Comparison of ENCODE assay signal across 3 cellular contexts in genomic region chr20:39222102-39222501, GRCh38.
TF ChIP-seq lines count a peak whose summit lies in the region.

No MANE protein-coding gene starts in this region.

TF ChIP-seq in HepG2, 621 proteins besides CTCF, POLR2A, EP300 and RAD21:
- no peak for TF ChIP-seq ATF7 (IDR thresholded peaks at IDR 0.05)
- no peak for TF ChIP-seq ATF7 (CRISPR knock-in tag; IDR thresholded peaks at IDR 0.05)
- TF ChIP-seq CEBPB (IDR thresholded peaks at IDR 0.05; ENCODE audit: borderline replicate concordance, low read depth, low read length) = 0 out of 2 replicates have a peak, but pooled peaks have one; percentile 1
- TF ChIP-seq GATAD1 (CRISPR knock-in tag; IDR thresholded peaks at IDR 0.05) = no peak

TF ChIP-seq in H1, 55 proteins besides CTCF, POLR2A, EP300 and RAD21:
- TF ChIP-seq ASH2L (IDR thresholded peaks at IDR 0.05; ENCODE audit: low read length) = no peak
- no peak for TF ChIP-seq SAP30 (IDR thresholded peaks at IDR 0.05; ENCODE audit: insufficient read depth, insufficient replicate concordance, low read length)
- TF ChIP-seq CEBPB (IDR thresholded peaks at IDR 0.05; ENCODE audit: low read depth, low read length) = peak; percentile 85
- TF ChIP-seq CHD7 (IDR thresholded peaks at IDR 0.05; ENCODE audit: insufficient replicate concordance, low read length) = no peak

TF ChIP-seq in WTC11, 78 proteins besides CTCF, POLR2A, EP300 and RAD21:
- TF ChIP-seq HMGA2 (CRISPR knock-in tag; IDR thresholded peaks at IDR 0.05) (no peak), CREM (CRISPR knock-in tag; IDR thresholded peaks at IDR 0.05) (no peak), ZNF532 (CRISPR knock-in tag; IDR thresholded peaks at IDR 0.05; ENCODE audit: borderline replicate concordance) (no peak), RORB (CRISPR knock-in tag; IDR thresholded peaks at IDR 0.05) (no peak), USF1 (CRISPR knock-in tag; IDR thresholded peaks at IDR 0.05) (no peak), EMX1 (CRISPR knock-in tag; IDR thresholded peaks at IDR 0.05) (no peak), GRHL2 (CRISPR knock-in tag; IDR thresholded peaks at IDR 0.05; ENCODE audit: insufficient replicate concordance, severe bottlenecking) (no peak), TEAD4 (CRISPR knock-in tag; IDR thresholded peaks at IDR 0.05) (no peak), NFYB (CRISPR knock-in tag; conservative IDR thresholded peaks at IDR 0.05; ENCODE audit: low read depth) (no peak), ZNF423 (CRISPR knock-in tag; IDR thresholded peaks at IDR 0.05) (no peak), GABPB1 (CRISPR knock-in tag; IDR thresholded peaks at IDR 0.05) (no peak), TP53 (CRISPR knock-in tag; IDR thresholded peaks at IDR 0.05) (no peak)
- TF ChIP-seq, protein P1, sequence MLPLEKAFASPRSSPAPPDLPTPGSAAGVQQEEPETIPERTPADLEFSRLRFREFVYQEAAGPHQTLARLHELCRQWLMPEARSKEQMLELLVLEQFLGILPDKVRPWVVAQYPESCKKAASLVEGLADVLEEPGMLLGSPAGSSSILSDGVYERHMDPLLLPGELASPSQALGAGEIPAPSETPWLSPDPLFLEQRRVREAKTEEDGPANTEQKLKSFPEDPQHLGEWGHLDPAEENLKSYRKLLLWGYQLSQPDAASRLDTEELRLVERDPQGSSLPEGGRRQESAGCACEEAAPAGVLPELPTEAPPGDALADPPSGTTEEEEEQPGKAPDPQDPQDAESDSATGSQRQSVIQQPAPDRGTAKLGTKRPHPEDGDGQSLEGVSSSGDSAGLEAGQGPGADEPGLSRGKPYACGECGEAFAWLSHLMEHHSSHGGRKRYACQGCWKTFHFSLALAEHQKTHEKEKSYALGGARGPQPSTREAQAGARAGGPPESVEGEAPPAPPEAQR (CRISPR knock-in tag; IDR thresholded peaks at IDR 0.05) = no peak
- TF ChIP-seq, protein P2, sequence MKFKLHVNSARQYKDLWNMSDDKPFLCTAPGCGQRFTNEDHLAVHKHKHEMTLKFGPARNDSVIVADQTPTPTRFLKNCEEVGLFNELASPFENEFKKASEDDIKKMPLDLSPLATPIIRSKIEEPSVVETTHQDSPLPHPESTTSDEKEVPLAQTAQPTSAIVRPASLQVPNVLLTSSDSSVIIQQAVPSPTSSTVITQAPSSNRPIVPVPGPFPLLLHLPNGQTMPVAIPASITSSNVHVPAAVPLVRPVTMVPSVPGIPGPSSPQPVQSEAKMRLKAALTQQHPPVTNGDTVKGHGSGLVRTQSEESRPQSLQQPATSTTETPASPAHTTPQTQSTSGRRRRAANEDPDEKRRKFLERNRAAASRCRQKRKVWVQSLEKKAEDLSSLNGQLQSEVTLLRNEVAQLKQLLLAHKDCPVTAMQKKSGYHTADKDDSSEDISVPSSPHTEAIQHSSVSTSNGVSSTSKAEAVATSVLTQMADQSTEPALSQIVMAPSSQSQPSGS (CRISPR knock-in tag; IDR thresholded peaks at IDR 0.05; ENCODE audit: borderline replicate concordance, low read depth) = no peak
- TF ChIP-seq, protein P3, sequence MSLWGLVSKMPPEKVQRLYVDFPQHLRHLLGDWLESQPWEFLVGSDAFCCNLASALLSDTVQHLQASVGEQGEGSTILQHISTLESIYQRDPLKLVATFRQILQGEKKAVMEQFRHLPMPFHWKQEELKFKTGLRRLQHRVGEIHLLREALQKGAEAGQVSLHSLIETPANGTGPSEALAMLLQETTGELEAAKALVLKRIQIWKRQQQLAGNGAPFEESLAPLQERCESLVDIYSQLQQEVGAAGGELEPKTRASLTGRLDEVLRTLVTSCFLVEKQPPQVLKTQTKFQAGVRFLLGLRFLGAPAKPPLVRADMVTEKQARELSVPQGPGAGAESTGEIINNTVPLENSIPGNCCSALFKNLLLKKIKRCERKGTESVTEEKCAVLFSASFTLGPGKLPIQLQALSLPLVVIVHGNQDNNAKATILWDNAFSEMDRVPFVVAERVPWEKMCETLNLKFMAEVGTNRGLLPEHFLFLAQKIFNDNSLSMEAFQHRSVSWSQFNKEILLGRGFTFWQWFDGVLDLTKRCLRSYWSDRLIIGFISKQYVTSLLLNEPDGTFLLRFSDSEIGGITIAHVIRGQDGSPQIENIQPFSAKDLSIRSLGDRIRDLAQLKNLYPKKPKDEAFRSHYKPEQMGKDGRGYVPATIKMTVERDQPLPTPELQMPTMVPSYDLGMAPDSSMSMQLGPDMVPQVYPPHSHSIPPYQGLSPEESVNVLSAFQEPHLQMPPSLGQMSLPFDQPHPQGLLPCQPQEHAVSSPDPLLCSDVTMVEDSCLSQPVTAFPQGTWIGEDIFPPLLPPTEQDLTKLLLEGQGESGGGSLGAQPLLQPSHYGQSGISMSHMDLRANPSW (CRISPR knock-in tag; conservative IDR thresholded peaks at IDR 0.05; ENCODE audit: low read depth) = no peak
- TF ChIP-seq, protein P4, sequence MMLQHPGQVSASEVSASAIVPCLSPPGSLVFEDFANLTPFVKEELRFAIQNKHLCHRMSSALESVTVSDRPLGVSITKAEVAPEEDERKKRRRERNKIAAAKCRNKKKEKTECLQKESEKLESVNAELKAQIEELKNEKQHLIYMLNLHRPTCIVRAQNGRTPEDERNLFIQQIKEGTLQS (CRISPR knock-in tag; conservative IDR thresholded peaks at IDR 0.05) = no peak
- TF ChIP-seq, protein P5, sequence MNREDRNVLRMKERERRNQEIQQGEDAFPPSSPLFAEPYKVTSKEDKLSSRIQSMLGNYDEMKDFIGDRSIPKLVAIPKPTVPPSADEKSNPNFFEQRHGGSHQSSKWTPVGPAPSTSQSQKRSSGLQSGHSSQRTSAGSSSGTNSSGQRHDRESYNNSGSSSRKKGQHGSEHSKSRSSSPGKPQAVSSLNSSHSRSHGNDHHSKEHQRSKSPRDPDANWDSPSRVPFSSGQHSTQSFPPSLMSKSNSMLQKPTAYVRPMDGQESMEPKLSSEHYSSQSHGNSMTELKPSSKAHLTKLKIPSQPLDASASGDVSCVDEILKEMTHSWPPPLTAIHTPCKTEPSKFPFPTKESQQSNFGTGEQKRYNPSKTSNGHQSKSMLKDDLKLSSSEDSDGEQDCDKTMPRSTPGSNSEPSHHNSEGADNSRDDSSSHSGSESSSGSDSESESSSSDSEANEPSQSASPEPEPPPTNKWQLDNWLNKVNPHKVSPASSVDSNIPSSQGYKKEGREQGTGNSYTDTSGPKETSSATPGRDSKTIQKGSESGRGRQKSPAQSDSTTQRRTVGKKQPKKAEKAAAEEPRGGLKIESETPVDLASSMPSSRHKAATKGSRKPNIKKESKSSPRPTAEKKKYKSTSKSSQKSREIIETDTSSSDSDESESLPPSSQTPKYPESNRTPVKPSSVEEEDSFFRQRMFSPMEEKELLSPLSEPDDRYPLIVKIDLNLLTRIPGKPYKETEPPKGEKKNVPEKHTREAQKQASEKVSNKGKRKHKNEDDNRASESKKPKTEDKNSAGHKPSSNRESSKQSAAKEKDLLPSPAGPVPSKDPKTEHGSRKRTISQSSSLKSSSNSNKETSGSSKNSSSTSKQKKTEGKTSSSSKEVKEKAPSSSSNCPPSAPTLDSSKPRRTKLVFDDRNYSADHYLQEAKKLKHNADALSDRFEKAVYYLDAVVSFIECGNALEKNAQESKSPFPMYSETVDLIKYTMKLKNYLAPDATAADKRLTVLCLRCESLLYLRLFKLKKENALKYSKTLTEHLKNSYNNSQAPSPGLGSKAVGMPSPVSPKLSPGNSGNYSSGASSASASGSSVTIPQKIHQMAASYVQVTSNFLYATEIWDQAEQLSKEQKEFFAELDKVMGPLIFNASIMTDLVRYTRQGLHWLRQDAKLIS (CRISPR knock-in tag; IDR thresholded peaks at IDR 0.05; ENCODE audit: borderline replicate concordance) = no peak
